ENCODE assay signal across 19 cellular contexts in the genomic region with DNA sequence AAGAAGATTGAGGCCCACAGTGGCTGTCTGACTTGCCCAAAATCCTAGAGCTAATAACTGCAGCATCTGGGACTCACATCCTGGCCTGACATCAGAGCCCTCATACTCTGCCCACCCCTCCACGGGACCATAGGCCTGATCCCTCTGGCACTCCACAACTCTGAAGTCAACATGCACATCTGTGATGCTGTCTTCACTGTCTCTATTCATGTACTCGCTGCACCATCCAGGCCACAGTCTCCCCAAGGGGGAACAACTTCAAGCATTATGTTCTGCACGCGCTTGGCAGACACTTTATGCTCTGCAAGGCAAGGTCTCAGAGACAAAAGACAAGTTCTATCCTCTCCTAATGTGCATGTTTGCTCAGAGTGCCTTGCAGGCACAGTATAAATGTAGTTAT.
"Had no signal": no experiment of that assay in that cellular context is flagged by ENCODE, and none has a peak within 500 bp of the region (broad histone marks: within the 10 kb centered on the region; RNA-seq: fewer than 3 reads in every experiment).

No MANE protein-coding gene starts in this region.

- DNase-seq: colonic mucosa; dermis blood vessel endothelial cell; effector CD4-positive, alpha-beta T cell; endodermal cell; erythroblast; foreskin keratinocyte; heart left ventricle; kidney glomerular epithelial cell; mammary epithelial cell; mucosa of descending colon; naive thymus-derived CD8-positive, alpha-beta T cell; right cardiac atrium; small intestine; stimulated activated CD4-positive, alpha-beta T cell treated with anti-CD3 and anti-CD28 coated beads, Interleukin-12 subunit alpha, Interleukin-12 subunit beta, amount 100 ng/mL, for 4 hours; stimulated activated CD4-positive, alpha-beta T cell treated with anti-CD3 and anti-CD28 coated beads, Interleukin-2, amount 100 ng/mL, for 48 hours; stimulated activated naive CD8-positive, alpha-beta T cell treated with anti-CD3 and anti-CD28 coated beads, Interleukin-15, Interleukin-2, amounts not matched to agents 100 U/mL and 50 U/mL, for 24 hours; testis; upper lobe of right lung had no signal

- H3K4me1 Mint-ChIP-seq: naive thymus-derived CD8-positive, alpha-beta T cell had no signal

- H3K9me3 Mint-ChIP-seq: endodermal cell had no signal

- ATAC-seq: foreskin keratinocyte; heart left ventricle; left lobe of liver; mucosa of descending colon; naive thymus-derived CD8-positive, alpha-beta T cell; right cardiac atrium; stimulated activated naive CD8-positive, alpha-beta T cell treated with anti-CD3 and anti-CD28 coated beads, Interleukin-15, Interleukin-2, amounts not matched to agents 100 U/mL and 50 U/mL, for 24 hours; upper lobe of right lung had no signal

- H3K4me3 Mint-ChIP-seq: endodermal cell; naive thymus-derived CD8-positive, alpha-beta T cell had no signal

- H3K36me3 Mint-ChIP-seq: naive thymus-derived CD8-positive, alpha-beta T cell had no signal

- H3K27ac Mint-ChIP-seq: endodermal cell; naive thymus-derived CD8-positive, alpha-beta T cell had no signal
